Comparison of ENCODE assay signal across 24 cellular contexts in the genomic region with DNA sequence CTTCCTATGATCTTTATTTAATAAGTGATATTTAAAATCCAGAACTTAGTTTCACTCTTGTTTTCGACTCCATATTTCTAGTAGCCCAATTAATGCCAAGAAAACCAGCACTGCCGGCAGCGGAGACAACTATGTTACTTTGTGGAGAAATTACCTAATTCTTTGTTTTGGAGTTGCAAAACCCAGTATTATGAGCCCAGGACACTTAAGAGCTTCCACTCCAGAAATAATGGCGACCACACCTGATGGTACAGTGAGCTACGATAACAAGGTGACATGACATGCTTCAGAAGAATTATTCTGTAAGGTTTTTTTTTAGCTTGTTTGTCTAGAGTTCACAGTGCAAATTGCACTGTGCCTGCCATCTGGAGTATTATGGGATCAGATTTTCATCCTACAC.
A peak's percentile ranks its signal among the peaks of the same experiment; 100 is the strongest.
DNase-seq lines count a peak whose midpoint lies in the region; ATAC-seq and TF ChIP-seq lines count a peak whose summit lies in the region.
"Had no signal": no experiment of that assay in that cellular context is flagged by ENCODE, and none has a peak within 500 bp of the region (broad histone marks: within the 10 kb centered on the region; RNA-seq: fewer than 3 reads in every experiment).

No MANE protein-coding gene starts in this region.

- peaks cover 0 to 13% of the 10 kb centered on the region in 2 donors for H3K36me3 ChIP-seq in left lung
- H3K36me3 ChIP-seq: MG63 had no signal

- H3K4me1 Mint-ChIP-seq in progenitor cell of endocrine pancreas (ENCODE audit: low read depth), result peaks cover 7% of the 10 kb centered on the region
- H3K4me1 Mint-ChIP-seq: CD4-positive, CD25-positive, alpha-beta regulatory T cell had no signal

- ATAC-seq in left lung (peak; percentile 35), sciatic nerve (no peak)
- ATAC-seq: GM12878, HepG2 had no signal

- H3K4me1 ChIP-seq in left lung, result no peaks in the 10 kb centered on the region

- no peak for TF ChIP-seq CTCF in left lung (IDR thresholded peaks at IDR 0.05)
- no peak for TF ChIP-seq CTCF in progenitor cell of endocrine pancreas (IDR thresholded peaks at IDR 0.05; ENCODE audit: unreplicated experiment)

- no peaks in the 10 kb centered on the region for H3K9me3 ChIP-seq in left lung
- H3K9me3 ChIP-seq: MG63, SK-N-SH had no signal

- H3K27ac Mint-ChIP-seq in progenitor cell of endocrine pancreas, result no peak overlapping the region
- H3K27ac Mint-ChIP-seq: CD4-positive, CD25-positive, alpha-beta regulatory T cell had no signal

- no peak overlapping the region for H3K4me3 ChIP-seq in left lung
- H3K4me3 ChIP-seq: GM12878, K562, MG63 had no signal

- H3K4me3 Mint-ChIP-seq in progenitor cell of endocrine pancreas (ENCODE audit: low read depth), result no peak overlapping the region

- H3K27me3 ChIP-seq in left lung, result no peaks in the 10 kb centered on the region
- H3K27me3 ChIP-seq: MG63 had no signal

- peaks cover 1% of the 10 kb centered on the region for H3K36me3 Mint-ChIP-seq in progenitor cell of endocrine pancreas (ENCODE audit: insufficient read depth)
- H3K36me3 Mint-ChIP-seq: CD4-positive, CD25-positive, alpha-beta regulatory T cell had no signal

- H3K27ac ChIP-seq in left lung, result no peak overlapping the region
- H3K27ac ChIP-seq: HL-60, RWPE1 had no signal

- intact Hi-C loops in left lung (cut with DNase I) (no loop called here), sciatic nerve (cut with DNase I) (no loop called here)

- no peaks in the 10 kb centered on the region for H3K9me3 Mint-ChIP-seq in progenitor cell of endocrine pancreas (ENCODE audit: low read depth)

- peak; percentile 34 for DNase-seq in NCI-H748 (lab: John Stamatoyannopoulos, UW; ENCODE audit: unreplicated experiment)
- DNase-seq in NCI-H748 treated with DMSO at 0.1 percent for 48 hours (lab: John Stamatoyannopoulos, UW), result no peak
- peak; percentile 50 for DNase-seq in NCI-H69 (lab: John Stamatoyannopoulos, UW)
- DNase-seq in left lung, result no peak
- no peak for DNase-seq in progenitor cell of endocrine pancreas (ENCODE audit: low spot score, unreplicated experiment)
- no peak for DNase-seq in sciatic nerve (ENCODE audit: low spot score)
- DNase-seq in activated CD4-positive, alpha-beta T cell treated with anti-CD3 and anti-CD28 coated beads, Interleukin-2, amount 50 U/mL, for 48 hours, result no peak
- DNase-seq: CD4-positive, CD25-positive, alpha-beta regulatory T cell; DND-41; H7; MG63; NCI-H1048; NCI-H1436 treated with DMSO at 0.1 percent for 48 hours; NCI-H2029; NCI-H2227 treated with DMSO at 0.1 percent for 48 hours; NCI-H774; NK-92 treated with Interleukin-12 subunit alpha and Interleukin-12 subunit beta, amount 100 ng/mL, for 24 hours; SIG-M5; SK-N-SH had no signal

- no peaks in the 10 kb centered on the region for H3K27me3 Mint-ChIP-seq in progenitor cell of endocrine pancreas

Comparison
In these comparisons a context has a peak if more than half of its experiments do, and no peak if none do; other contexts are left out.
1. DNase-seq: peak in NCI-H748 (single experiment) and NCI-H69 (single experiment); none in NCI-H748 treated with DMSO at 0.1 percent for 48 hours (single experiment), left lung (0 of 2), progenitor cell of endocrine pancreas (single experiment), sciatic nerve (single experiment) and activated CD4-positive, alpha-beta T cell treated with anti-CD3 and anti-CD28 coated beads, Interleukin-2, amount 50 U/mL, for 48 hours (0 of 2).